9 cellular contexts compared by ENCODE assay signal in the genomic region with DNA sequence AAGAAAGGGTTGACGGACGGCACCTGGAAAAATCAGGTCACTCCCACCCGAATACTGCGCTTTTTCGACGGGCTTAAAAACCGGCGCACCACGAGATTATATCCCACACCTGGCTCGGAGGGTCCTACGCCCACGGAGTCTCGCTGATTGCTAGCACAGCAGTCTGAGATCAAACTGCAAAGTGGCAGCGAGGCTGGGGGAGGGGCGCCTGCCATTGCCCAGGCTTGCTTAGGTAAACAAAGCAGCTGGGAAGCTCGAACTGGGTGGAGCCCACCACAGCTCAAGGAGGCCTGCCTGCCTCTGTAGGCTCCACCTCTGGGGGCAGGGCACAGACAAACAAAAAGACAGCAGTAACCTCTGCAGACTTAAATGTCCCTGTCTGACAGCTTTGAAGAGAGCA. TPM values are rescaled to one million over a fixed set of nuclear protein-coding genes. Genes with fewer than 3 reads are reported as not detected.
DNase-seq lines count a peak whose midpoint lies in the region; TF ChIP-seq lines count a peak whose summit lies in the region.
"Not testable (repeated sequence)": the region's sequence is repeated elsewhere in the genome, so short reads cannot be mapped to it uniquely, and the experiment has no call there.
"Had no signal": no experiment of that assay in that cellular context is flagged by ENCODE, and none has a peak within 500 bp of the region (broad histone marks: within the 10 kb centered on the region; RNA-seq: fewer than 3 reads in every experiment).

No MANE protein-coding gene starts in this region.

- H3K4me1 Mint-ChIP-seq in chondrocyte (ENCODE audit: low read depth); mesothelial cell of epicardium; progenitor cell of endocrine pancreas (ENCODE audit: low read depth): not testable (repeated sequence)

- H3K4me1 ChIP-seq in ACC112 (ENCODE audit: control insufficient read depth, insufficient read depth, low read length, unreplicated experiment) = not testable (repeated sequence)

- not testable (repeated sequence) for H3K36me3 Mint-ChIP-seq in chondrocyte (ENCODE audit: low read depth); mesothelial cell of epicardium; progenitor cell of endocrine pancreas (ENCODE audit: insufficient read depth)

- not testable (repeated sequence) for H2AFZ ChIP-seq in ACC112 (ENCODE audit: low read length, unreplicated experiment)

- H3K36me3 ChIP-seq in ACC112 (ENCODE audit: insufficient read depth, low read length); H7 (replicated peaks; ENCODE audit: control insufficient read depth, insufficient read depth, low read length): not testable (repeated sequence)

- H3K4me3 ChIP-seq in ACC112 (ENCODE audit: low read depth, low read length) (peak overlapping the region; percentile 59), H7 (ENCODE audit: insufficient read depth, low read depth, low read length) (peak overlapping the region; percentile 41), fibroblast of villous mesenchyme (ENCODE audit: low read depth, low read length) (peak overlapping the region; percentile 54), iPS-18c (ENCODE audit: insufficient read depth, low read depth, low read length) (peak overlapping the region; percentile 43; the same call in 1 of the 2 replicates)

- not testable (repeated sequence) for H3K27me3 ChIP-seq in ACC112 (ENCODE audit: insufficient read depth, low read length); H7 (ENCODE audit: control insufficient read depth, insufficient read depth, low read length)

- H3K9me3 Mint-ChIP-seq in chondrocyte (ENCODE audit: low read depth); mesothelial cell of epicardium; progenitor cell of endocrine pancreas (ENCODE audit: low read depth): not testable (repeated sequence)

- H3K79me2 ChIP-seq in ACC112 (ENCODE audit: control insufficient read depth, insufficient read depth, low read length, unreplicated experiment) = not testable (repeated sequence)

- not testable (repeated sequence) for TF ChIP-seq CTCF in chondrocyte (IDR thresholded peaks at IDR 0.05); fibroblast of villous mesenchyme (IDR thresholded peaks at IDR 0.05; ENCODE audit: insufficient read depth, low read depth, low read length); mesothelial cell of epicardium (IDR thresholded peaks at IDR 0.05; ENCODE audit: unreplicated experiment); progenitor cell of endocrine pancreas (IDR thresholded peaks at IDR 0.05; ENCODE audit: unreplicated experiment)

- not testable (repeated sequence) for H3K27ac ChIP-seq in ACC112 (ENCODE audit: low read depth, low read length)

- not testable (repeated sequence) for H3K27ac Mint-ChIP-seq in chondrocyte (ENCODE audit: unreplicated experiment); mesothelial cell of epicardium; progenitor cell of endocrine pancreas

- peak overlapping the region; percentile 54 for H3K4me3 Mint-ChIP-seq in chondrocyte (ENCODE audit: unreplicated experiment)
- peak overlapping the region; percentile 59 for H3K4me3 Mint-ChIP-seq in mesothelial cell of epicardium
- peak overlapping the region; percentile 68 for H3K4me3 Mint-ChIP-seq in progenitor cell of endocrine pancreas (ENCODE audit: low read depth)

- not testable (repeated sequence) for H3K27me3 Mint-ChIP-seq in chondrocyte (ENCODE audit: low read depth); mesothelial cell of epicardium (ENCODE audit: low read depth); progenitor cell of endocrine pancreas

- not testable (repeated sequence) for H3K9me3 ChIP-seq in iPS-18c (ENCODE audit: control insufficient read depth, insufficient read depth, low read length)

- DNase-seq in H7; chondrocyte (ENCODE audit: low spot score); fibroblast of villous mesenchyme (ENCODE audit: low read depth); mesothelial cell of epicardium (ENCODE audit: low spot score in 2 of 2, unreplicated experiment in 2 of 2); progenitor cell of endocrine pancreas (ENCODE audit: low spot score, unreplicated experiment): not testable (repeated sequence)
- peak; percentile 35 for DNase-seq in NCI-H526 treated with DMSO at 0.1 percent for 48 hours (lab: John Stamatoyannopoulos, UW)

RNA-seq across cellular contexts. Expression of gene PTGS2, which starts 42.7 kb away (rescaled TPM):
- total RNA-seq in H7 (2014; rRNA removed; shearing (Covaris generic)) = 0.38 and 1.7 TPM in 2 replicates
- total RNA-seq in chondrocyte (1.5 to 2.8 TPM (median 2.3 TPM) in 3 replicates), fibroblast of villous mesenchyme (3.0 and 5.5 TPM in 2 replicates), mesothelial cell of epicardium (18.4 to 20.2 TPM (median 19.1 TPM) in 3 replicates), progenitor cell of endocrine pancreas (0.38 TPM in 1 of 2 replicates, not detected in the other)
- total RNA-seq: CD4-positive, alpha-beta memory T cell had no signal
